In the genomic region with DNA sequence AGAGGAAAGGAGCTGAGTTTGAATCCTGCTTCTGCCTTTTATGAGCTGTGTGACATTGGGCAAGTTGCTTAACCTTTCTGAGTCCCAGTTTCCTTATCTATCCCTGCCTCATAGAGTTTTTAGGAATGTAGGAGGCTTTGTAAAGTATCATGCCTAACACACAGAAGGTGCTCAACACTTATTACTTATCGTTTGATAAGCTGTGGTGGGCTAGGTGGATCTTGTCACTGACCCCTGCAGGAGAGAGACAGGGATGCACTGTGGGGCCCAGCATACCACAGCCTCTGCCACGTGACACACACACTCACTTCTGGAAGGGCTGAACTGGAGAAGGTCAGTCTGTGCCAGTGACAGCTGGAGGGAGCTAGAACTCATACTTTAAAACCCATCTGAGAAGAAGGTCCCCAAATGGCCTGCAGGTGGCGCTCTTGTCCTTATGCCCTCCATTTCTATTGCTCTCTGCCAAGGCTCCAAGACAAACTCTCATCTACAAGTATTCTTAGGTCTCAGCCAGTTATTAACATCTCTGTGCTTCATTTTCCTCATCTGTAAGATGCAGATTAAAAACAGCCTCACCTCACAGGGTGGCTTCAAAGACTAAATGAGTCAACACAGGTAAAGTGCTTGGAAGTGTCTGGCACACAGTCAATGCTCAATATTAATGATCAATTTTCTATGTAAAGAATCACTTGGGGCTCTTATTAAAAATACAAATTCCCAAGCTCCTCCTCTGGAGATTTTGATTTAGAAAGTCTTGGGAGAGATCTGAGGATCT, we compare ENCODE assay signal across 1 cellular context.
A peak's percentile ranks its signal among the peaks of the same experiment; 100 is the strongest.
TF ChIP-seq lines count a peak whose summit lies in the region.

No MANE protein-coding gene starts in this region.

TF ChIP-seq in HepG2, 621 proteins besides CTCF, POLR2A, EP300 and RAD21 (continued from another document and continues in another):
- TF ChIP-seq, protein P1, sequence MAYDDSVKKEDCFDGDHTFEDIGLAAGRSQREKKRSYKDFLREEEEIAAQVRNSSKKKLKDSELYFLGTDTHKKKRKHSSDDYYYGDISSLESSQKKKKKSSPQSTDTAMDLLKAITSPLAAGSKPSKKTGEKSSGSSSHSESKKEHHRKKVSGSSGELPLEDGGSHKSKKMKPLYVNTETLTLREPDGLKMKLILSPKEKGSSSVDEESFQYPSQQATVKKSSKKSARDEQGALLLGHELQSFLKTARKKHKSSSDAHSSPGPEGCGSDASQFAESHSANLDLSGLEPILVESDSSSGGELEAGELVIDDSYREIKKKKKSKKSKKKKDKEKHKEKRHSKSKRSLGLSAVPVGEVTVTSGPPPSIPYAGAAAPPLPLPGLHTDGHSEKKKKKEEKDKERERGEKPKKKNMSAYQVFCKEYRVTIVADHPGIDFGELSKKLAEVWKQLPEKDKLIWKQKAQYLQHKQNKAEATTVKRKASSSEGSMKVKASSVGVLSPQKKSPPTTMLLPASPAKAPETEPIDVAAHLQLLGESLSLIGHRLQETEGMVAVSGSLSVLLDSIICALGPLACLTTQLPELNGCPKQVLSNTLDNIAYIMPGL (CRISPR knock-in tag; IDR thresholded peaks at IDR 0.05; ENCODE audit: borderline replicate concordance in 1 of 2, low read depth in 1 of 2): peak; percentile 75 to 77; a peak in 3 of 4 replicates
- TF ChIP-seq ZNF629 (CRISPR knock-in tag; conservative IDR thresholded peaks at IDR 0.05): no peak
- TF ChIP-seq AHR (CRISPR knock-in tag; IDR thresholded peaks at IDR 0.05): no peak
- TF ChIP-seq NFRKB (IDR thresholded peaks at IDR 0.05): no peak
- no peak for TF ChIP-seq MAF1 (CRISPR knock-in tag; IDR thresholded peaks at IDR 0.05; ENCODE audit: borderline replicate concordance)
- no peak for TF ChIP-seq MTF2 (CRISPR knock-in tag; IDR thresholded peaks at IDR 0.05; ENCODE audit: borderline replicate concordance)
- TF ChIP-seq, protein P2, sequence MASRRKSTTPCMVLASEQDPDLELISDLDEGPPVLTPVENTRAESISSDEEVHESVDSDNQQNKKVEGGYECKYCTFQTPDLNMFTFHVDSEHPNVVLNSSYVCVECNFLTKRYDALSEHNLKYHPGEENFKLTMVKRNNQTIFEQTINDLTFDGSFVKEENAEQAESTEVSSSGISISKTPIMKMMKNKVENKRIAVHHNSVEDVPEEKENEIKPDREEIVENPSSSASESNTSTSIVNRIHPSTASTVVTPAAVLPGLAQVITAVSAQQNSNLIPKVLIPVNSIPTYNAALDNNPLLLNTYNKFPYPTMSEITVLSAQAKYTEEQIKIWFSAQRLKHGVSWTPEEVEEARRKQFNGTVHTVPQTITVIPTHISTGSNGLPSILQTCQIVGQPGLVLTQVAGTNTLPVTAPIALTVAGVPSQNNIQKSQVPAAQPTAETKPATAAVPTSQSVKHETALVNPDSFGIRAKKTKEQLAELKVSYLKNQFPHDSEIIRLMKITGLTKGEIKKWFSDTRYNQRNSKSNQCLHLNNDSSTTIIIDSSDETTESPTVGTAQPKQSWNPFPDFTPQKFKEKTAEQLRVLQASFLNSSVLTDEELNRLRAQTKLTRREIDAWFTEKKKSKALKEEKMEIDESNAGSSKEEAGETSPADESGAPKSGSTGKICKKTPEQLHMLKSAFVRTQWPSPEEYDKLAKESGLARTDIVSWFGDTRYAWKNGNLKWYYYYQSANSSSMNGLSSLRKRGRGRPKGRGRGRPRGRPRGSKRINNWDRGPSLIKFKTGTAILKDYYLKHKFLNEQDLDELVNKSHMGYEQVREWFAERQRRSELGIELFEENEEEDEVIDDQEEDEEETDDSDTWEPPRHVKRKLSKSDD (CRISPR knock-in tag; IDR thresholded peaks at IDR 0.05; ENCODE audit: low read depth): no peak
- TF ChIP-seq, protein P3, sequence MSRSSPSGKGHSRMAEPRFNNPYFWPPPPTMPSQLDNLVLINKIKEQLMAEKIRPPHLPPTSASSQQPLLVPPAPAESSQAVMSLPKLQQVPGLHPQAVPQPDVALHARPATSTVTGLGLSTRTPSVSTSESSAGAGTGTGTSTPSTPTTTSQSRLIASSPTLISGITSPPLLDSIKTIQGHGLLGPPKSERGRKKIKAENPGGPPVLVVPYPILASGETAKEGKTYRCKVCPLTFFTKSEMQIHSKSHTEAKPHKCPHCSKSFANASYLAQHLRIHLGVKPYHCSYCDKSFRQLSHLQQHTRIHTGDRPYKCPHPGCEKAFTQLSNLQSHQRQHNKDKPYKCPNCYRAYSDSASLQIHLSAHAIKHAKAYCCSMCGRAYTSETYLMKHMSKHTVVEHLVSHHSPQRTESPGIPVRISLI (CRISPR knock-in tag; IDR thresholded peaks at IDR 0.05; ENCODE audit: borderline replicate concordance): no peak
- TF ChIP-seq, protein P4, sequence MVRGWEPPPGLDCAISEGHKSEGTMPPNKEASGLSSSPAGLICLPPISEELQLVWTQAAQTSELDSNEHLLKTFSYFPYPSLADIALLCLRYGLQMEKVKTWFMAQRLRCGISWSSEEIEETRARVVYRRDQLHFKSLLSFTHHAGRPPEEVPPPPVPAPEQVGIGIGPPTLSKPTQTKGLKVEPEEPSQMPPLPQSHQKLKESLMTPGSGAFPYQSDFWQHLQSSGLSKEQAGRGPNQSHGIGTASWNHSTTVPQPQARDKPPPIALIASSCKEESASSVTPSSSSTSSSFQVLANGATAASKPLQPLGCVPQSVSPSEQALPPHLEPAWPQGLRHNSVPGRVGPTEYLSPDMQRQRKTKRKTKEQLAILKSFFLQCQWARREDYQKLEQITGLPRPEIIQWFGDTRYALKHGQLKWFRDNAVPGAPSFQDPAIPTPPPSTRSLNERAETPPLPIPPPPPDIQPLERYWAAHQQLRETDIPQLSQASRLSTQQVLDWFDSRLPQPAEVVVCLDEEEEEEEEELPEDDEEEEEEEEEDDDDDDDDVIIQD (CRISPR knock-in tag; IDR thresholded peaks at IDR 0.05; ENCODE audit: low read depth): 0 out of 2 replicates have a peak, but pooled peaks have one; percentile 53
- TF ChIP-seq MED13 (CRISPR knock-in tag; IDR thresholded peaks at IDR 0.05): no peak
- no peak for TF ChIP-seq POLR2AphosphoS2 (IDR thresholded peaks at IDR 0.05; ENCODE audit: low read depth, low read length)
- TF ChIP-seq NFE2L1 (CRISPR knock-in tag; IDR thresholded peaks at IDR 0.05; ENCODE audit: borderline replicate concordance): no peak
- TF ChIP-seq TMF1 (CRISPR knock-in tag; IDR thresholded peaks at IDR 0.05; ENCODE audit: low read depth): no peak
- TF ChIP-seq, protein P5, sequence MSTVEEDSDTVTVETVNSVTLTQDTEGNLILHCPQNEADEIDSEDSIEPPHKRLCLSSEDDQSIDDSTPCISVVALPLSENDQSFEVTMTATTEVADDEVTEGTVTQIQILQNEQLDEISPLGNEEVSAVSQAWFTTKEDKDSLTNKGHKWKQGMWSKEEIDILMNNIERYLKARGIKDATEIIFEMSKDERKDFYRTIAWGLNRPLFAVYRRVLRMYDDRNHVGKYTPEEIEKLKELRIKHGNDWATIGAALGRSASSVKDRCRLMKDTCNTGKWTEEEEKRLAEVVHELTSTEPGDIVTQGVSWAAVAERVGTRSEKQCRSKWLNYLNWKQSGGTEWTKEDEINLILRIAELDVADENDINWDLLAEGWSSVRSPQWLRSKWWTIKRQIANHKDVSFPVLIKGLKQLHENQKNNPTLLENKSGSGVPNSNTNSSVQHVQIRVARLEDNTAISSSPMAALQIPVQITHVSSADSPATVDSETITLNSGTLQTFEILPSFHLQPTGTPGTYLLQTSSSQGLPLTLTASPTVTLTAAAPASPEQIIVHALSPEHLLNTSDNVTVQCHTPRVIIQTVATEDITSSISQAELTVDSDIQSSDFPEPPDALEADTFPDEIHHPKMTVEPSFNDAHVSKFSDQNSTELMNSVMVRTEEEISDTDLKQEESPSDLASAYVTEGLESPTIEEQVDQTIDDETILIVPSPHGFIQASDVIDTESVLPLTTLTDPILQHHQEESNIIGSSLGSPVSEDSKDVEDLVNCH (CRISPR knock-in tag; IDR thresholded peaks at IDR 0.05): no peak
- no peak for TF ChIP-seq EHMT2 (IDR thresholded peaks at IDR 0.05; ENCODE audit: borderline replicate concordance, low read depth, low read length)
- no peak for TF ChIP-seq SRSF4 (IDR thresholded peaks at IDR 0.05; ENCODE audit: low read depth, low read length, poor library complexity, severe bottlenecking)
- TF ChIP-seq ZBTB7B (CRISPR knock-in tag; IDR thresholded peaks at IDR 0.05): no peak
- TF ChIP-seq PCBP2 (optimal IDR thresholded peaks at IDR 0.05; ENCODE audit: low read depth, low read length, poor library complexity, severe bottlenecking): no peak
- peak; percentile 22 for TF ChIP-seq PHF5A (CRISPR knock-in tag; IDR thresholded peaks at IDR 0.05; ENCODE audit: low read depth, unreplicated experiment)
- no peak for TF ChIP-seq ZEB1 (IDR thresholded peaks at IDR 0.05; ENCODE audit: insufficient replicate concordance, low read depth)
- no peak for TF ChIP-seq AKAP8 (CRISPR knock-in tag; IDR thresholded peaks at IDR 0.05)
- 0 out of 2 replicates have a peak, but pooled peaks have one; percentile 16 for TF ChIP-seq GABPB1 (CRISPR knock-in tag; IDR thresholded peaks at IDR 0.05)
- no peak for TF ChIP-seq ZNF569 (CRISPR knock-in tag; IDR thresholded peaks at IDR 0.05; ENCODE audit: borderline replicate concordance)
- TF ChIP-seq SETDB1 (CRISPR knock-in tag; IDR thresholded peaks at IDR 0.05; ENCODE audit: borderline replicate concordance): no peak
- no peak for TF ChIP-seq ZBTB8A (CRISPR knock-in tag; IDR thresholded peaks at IDR 0.05; ENCODE audit: borderline replicate concordance, low read depth)
- TF ChIP-seq, protein P6, sequence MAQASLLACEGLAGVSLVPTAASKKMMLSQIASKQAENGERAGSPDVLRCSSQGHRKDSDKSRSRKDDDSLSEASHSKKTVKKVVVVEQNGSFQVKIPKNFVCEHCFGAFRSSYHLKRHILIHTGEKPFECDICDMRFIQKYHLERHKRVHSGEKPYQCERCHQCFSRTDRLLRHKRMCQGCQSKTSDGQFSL (CRISPR knock-in tag; IDR thresholded peaks at IDR 0.05): no peak
- TF ChIP-seq, protein P7, sequence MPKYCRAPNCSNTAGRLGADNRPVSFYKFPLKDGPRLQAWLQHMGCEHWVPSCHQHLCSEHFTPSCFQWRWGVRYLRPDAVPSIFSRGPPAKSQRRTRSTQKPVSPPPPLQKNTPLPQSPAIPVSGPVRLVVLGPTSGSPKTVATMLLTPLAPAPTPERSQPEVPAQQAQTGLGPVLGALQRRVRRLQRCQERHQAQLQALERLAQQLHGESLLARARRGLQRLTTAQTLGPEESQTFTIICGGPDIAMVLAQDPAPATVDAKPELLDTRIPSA (CRISPR knock-in tag; IDR thresholded peaks at IDR 0.05; ENCODE audit: borderline replicate concordance): no peak
- TF ChIP-seq HMG20A (CRISPR knock-in tag; IDR thresholded peaks at IDR 0.05; ENCODE audit: borderline replicate concordance): peak; percentile 19; the same call in 1 of the 2 replicates
- TF ChIP-seq ZKSCAN5 (CRISPR knock-in tag; IDR thresholded peaks at IDR 0.05): no peak
- TF ChIP-seq ZNF44 (CRISPR knock-in tag; IDR thresholded peaks at IDR 0.05): no peak; the same call in 1 of the 2 replicates
- no peak for TF ChIP-seq ZNF546 (CRISPR knock-in tag; conservative IDR thresholded peaks at IDR 0.05)
- no peak for TF ChIP-seq ZNF879 (CRISPR knock-in tag; IDR thresholded peaks at IDR 0.05)
- TF ChIP-seq ATF7-NPFF (CRISPR knock-in tag; IDR thresholded peaks at IDR 0.05; ENCODE audit: low read depth): no peak
- TF ChIP-seq ZNF841 (CRISPR knock-in tag; IDR thresholded peaks at IDR 0.05; ENCODE audit: borderline replicate concordance): no peak
- TF ChIP-seq ZNF839 (CRISPR knock-in tag; IDR thresholded peaks at IDR 0.05; ENCODE audit: borderline replicate concordance): no peak
- TF ChIP-seq, protein P8, sequence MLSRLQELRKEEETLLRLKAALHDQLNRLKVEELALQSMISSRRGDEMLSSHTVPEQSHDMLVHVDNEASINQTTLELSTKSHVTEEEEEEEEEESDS (CRISPR knock-in tag; IDR thresholded peaks at IDR 0.05; ENCODE audit: borderline replicate concordance): no peak
- peak; percentile 65 for TF ChIP-seq THAP11 (CRISPR knock-in tag; IDR thresholded peaks at IDR 0.05)
- TF ChIP-seq TBL1XR1 (IDR thresholded peaks at IDR 0.05; ENCODE audit: borderline replicate concordance, low read length, partially characterized antibody): no peak
- no peak for TF ChIP-seq TRIM24 (CRISPR knock-in tag; IDR thresholded peaks at IDR 0.05)
- TF ChIP-seq NR2C2 (CRISPR knock-in tag; IDR thresholded peaks at IDR 0.05; ENCODE audit: borderline replicate concordance): no peak
- no peak for TF ChIP-seq CREB1 (IDR thresholded peaks at IDR 0.05)
- TF ChIP-seq CREB1 (CRISPR knock-in tag; IDR thresholded peaks at IDR 0.05): no peak
- no peak for TF ChIP-seq CENPX (CRISPR knock-in tag; IDR thresholded peaks at IDR 0.05)
- TF ChIP-seq ZNF775 (CRISPR knock-in tag; IDR thresholded peaks at IDR 0.05; ENCODE audit: borderline replicate concordance): no peak
- TF ChIP-seq, protein P9, sequence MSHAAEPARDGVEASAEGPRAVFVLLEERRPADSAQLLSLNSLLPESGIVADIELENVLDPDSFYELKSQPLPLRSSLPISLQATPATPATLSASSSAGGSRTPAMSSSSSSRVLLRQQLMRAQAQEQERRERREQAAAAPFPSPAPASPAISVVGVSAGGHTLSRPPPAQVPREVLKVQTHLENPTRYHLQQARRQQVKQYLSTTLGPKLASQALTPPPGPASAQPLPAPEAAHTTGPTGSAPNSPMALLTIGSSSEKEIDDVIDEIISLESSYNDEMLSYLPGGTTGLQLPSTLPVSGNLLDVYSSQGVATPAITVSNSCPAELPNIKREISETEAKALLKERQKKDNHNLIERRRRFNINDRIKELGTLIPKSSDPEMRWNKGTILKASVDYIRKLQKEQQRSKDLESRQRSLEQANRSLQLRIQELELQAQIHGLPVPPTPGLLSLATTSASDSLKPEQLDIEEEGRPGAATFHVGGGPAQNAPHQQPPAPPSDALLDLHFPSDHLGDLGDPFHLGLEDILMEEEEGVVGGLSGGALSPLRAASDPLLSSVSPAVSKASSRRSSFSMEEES (CRISPR knock-in tag; IDR thresholded peaks at IDR 0.05): peak; percentile 90
- no peak for TF ChIP-seq ZNF317 (CRISPR knock-in tag; IDR thresholded peaks at IDR 0.05)
- TF ChIP-seq ZNF672 (CRISPR knock-in tag; IDR thresholded peaks at IDR 0.05): no peak
- TF ChIP-seq IRX3 (CRISPR knock-in tag; IDR thresholded peaks at IDR 0.05; ENCODE audit: borderline replicate concordance, low read depth): no peak
- TF ChIP-seq HOXA5 (CRISPR knock-in tag; IDR thresholded peaks at IDR 0.05): no peak
- TF ChIP-seq, protein P10, sequence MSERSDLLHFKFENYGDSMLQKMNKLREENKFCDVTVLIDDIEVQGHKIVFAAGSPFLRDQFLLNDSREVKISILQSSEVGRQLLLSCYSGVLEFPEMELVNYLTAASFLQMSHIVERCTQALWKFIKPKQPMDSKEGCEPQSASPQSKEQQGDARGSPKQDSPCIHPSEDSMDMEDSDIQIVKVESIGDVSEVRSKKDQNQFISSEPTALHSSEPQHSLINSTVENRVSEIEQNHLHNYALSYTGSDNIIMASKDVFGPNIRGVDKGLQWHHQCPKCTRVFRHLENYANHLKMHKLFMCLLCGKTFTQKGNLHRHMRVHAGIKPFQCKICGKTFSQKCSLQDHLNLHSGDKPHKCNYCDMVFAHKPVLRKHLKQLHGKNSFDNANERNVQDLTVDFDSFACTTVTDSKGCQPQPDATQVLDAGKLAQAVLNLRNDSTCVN (CRISPR knock-in tag; IDR thresholded peaks at IDR 0.05; ENCODE audit: borderline replicate concordance): peak; percentile 99
